ENCODE assay signal across 23 cellular contexts in the genomic region with DNA sequence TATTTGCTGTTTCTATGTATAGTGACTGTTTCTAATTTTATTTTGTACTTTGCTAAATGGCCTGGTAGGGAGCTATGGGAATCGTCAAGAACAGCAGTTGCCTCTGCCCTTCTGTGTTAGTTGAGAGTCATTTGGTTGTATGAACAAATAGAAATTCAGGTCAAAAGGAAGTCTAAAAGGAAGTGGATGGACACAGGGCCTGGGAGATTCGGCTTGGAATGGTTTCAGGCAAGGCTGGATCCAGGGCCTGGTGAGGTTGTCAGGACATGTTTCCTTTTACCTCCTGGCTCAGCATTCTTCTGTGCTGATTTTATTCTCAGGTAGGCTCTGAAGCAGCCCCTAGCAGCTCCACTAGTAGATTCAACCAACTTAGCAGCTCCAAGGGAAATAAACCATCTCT.
DNase-seq lines count a peak whose midpoint lies in the region; ATAC-seq and TF ChIP-seq lines count a peak whose summit lies in the region.
"Had no signal": no experiment of that assay in that cellular context is flagged by ENCODE, and none has a peak within 500 bp of the region (broad histone marks: within the 10 kb centered on the region; RNA-seq: fewer than 3 reads in every experiment).

No MANE protein-coding gene starts in this region.

- H3K27ac ChIP-seq in Karpas-422 (ENCODE audit: low read length) (peak overlapping the region; percentile 41), cingulate gyrus (ENCODE audit: low read depth, low read length) (peak overlapping the region; percentile 80), left lung (peak overlapping the region; percentile 4 to 6), thyroid gland (peak overlapping the region in 2 of 3 donors; percentile 4 to 88)
- H3K27ac ChIP-seq: gastroesophageal sphincter, neutrophil, psoas muscle, sigmoid colon, SK-N-MC had no signal

- H3K9ac ChIP-seq in Karpas-422 (ENCODE audit: low read length): no peak overlapping the region

- DNase-seq in Karpas-422 (no peak), left lung (no peak), thyroid gland (no peak), NCI-H2227 treated with DMSO at 0.1 percent for 48 hours (lab: John Stamatoyannopoulos, UW) (no peak)
- DNase-seq in NK-92 treated with Interleukin-12 subunit alpha and Interleukin-12 subunit beta, amount 100 ng/mL, for 24 hours (lab: John Stamatoyannopoulos, UW): no peak
- DNase-seq: activated CD4-positive, alpha-beta memory T cell treated with anti-CD3 and anti-CD28 coated beads, Interleukin-2, amount 10 ng/mL, durations not matched to agents 7 days and 5 days; activated CD4-positive, CD25-positive, alpha-beta regulatory T cell treated with anti-CD3 and anti-CD28 coated beads, Interleukin-2, amount 50 U/mL, for 72 hours; activated CD8-positive, alpha-beta memory T cell treated with anti-CD3 and anti-CD28 coated beads, Interleukin-2, amount 50 U/mL, for 4 hours; activated naive CD4-positive, alpha-beta T cell treated with Interleukin-2 at 50 U/mL for 16 hours; KBM-7; left ventricle myocardium superior; NCI-H1694 treated with DMSO at 0.1 percent for 48 hours; NCI-H2171 treated with DMSO at 0.1 percent for 48 hours; psoas muscle; sigmoid colon; stimulated activated CD4-positive, alpha-beta T cell treated with anti-CD3 and anti-CD28 coated beads, Interleukin-4, amount 100 ng/mL, for 1 hour had no signal

- H3K9me2 ChIP-seq in Karpas-422 (replicated peaks; ENCODE audit: insufficient read depth, low read length): no peaks in the 10 kb centered on the region

- H3K9me3 ChIP-seq in Karpas-422 (ENCODE audit: low read length) (no peaks in the 10 kb centered on the region), left lung (no peaks in the 10 kb centered on the region), thyroid gland (no peaks in the 10 kb centered on the region)
- H3K9me3 ChIP-seq: gastroesophageal sphincter, neutrophil, psoas muscle, sigmoid colon had no signal

- H3K4me1 ChIP-seq in Karpas-422 (ENCODE audit: low read length) (peaks cover 57% of the 10 kb centered on the region), left lung (peaks cover 0 to 19% of the 10 kb centered on the region in 2 donors), thyroid gland (peaks cover 35 to 57% of the 10 kb centered on the region in 2 donors)

- WGBS in thyroid gland, 2 donors: 71 to 82% methylated on average over 2 of the region's 2 CpGs

- no peak overlapping the region for H3K4me3 ChIP-seq in Karpas-422 (ENCODE audit: low read length)
- H3K4me3 ChIP-seq in left lung: no peak overlapping the region
- H3K4me3 ChIP-seq in thyroid gland (replicated peaks in 1 of 3): no peak overlapping the region
- H3K4me3 ChIP-seq: gastroesophageal sphincter, hepatocyte, psoas muscle, sigmoid colon, SK-N-MC had no signal

- H4K20me1 ChIP-seq in Karpas-422 (ENCODE audit: insufficient read depth, low read depth, low read length): peaks cover 4% of the 10 kb centered on the region; the same call in 1 of the 2 replicates

- H3K36me3 ChIP-seq in Karpas-422 (ENCODE audit: insufficient read depth, low read length) (peaks cover 13% of the 10 kb centered on the region; the same call in 1 of the 2 replicates), left lung (no peaks in the 10 kb centered on the region), thyroid gland (no peaks in the 10 kb centered on the region)
- H3K36me3 ChIP-seq: neutrophil had no signal

- ATAC-seq in left lung (no peak), HG02588 (IDR thresholded peaks at IDR 0.05; ENCODE audit: unreplicated experiment) (no peak), GM19455 (IDR thresholded peaks at IDR 0.05; ENCODE audit: unreplicated experiment) (no peak)
- ATAC-seq: gastroesophageal sphincter, left ventricle myocardium superior, psoas muscle had no signal

- H2AFZ ChIP-seq in Karpas-422 (ENCODE audit: low read length): no peak overlapping the region
- H2AFZ ChIP-seq: hepatocyte had no signal

- no peak overlapping the region for H3K4me2 ChIP-seq in Karpas-422 (ENCODE audit: low read depth, low read length, poor library complexity, severe bottlenecking)
- H3K4me2 ChIP-seq: hepatocyte had no signal

- no peak for TF ChIP-seq POLR2A in thyroid gland (IDR thresholded peaks at IDR 0.05)

- H3K27me3 ChIP-seq in Karpas-422 (ENCODE audit: low read length) (no peaks in the 10 kb centered on the region), left lung (no peaks in the 10 kb centered on the region), thyroid gland (no peaks in the 10 kb centered on the region)
- H3K27me3 ChIP-seq: gastroesophageal sphincter, hepatocyte, neutrophil, sigmoid colon had no signal

- intact Hi-C loops in left lung (cut with DNase I) (no loop called here), thyroid gland (cut with DNase I) (no loop called here)

- H3K79me2 ChIP-seq in Karpas-422 (ENCODE audit: low read length): peaks cover 78% of the 10 kb centered on the region

- TF ChIP-seq CTCF in left lung (IDR thresholded peaks at IDR 0.05): no peak
- TF ChIP-seq CTCF in thyroid gland (IDR thresholded peaks at IDR 0.05): no peak

Comparison
In these comparisons a context has a peak if more than half of its experiments do, and no peak if none do; other contexts are left out.
1. H3K27ac ChIP-seq: peak in every context shown above with its lines; median percentile 80 in cingulate gyrus; 46 in thyroid gland; 41 in Karpas-422; 5 in left lung.